Comparison of ENCODE assay signal across 25 cellular contexts in the genomic region with DNA sequence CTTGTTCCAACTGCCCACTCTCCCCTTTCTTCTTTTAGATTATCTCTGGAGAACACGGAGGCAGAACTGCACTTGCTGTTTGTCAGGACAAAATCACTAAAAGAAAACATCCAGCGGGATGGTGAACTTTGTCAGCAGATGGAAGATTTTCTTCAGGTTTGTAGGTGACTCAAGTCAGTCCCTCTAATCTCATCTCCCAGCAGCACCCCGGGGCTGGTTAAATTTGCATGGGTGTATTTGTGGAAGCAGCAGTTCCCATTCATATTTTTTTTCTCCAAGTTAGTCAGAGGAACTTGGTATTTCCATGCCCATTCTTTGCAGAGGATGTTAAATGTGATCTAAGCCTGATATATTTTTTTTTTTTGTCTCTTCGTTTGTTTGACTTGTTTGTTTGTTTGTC.
"Had no signal": no experiment of that assay in that cellular context is flagged by ENCODE, and none has a peak within 500 bp of the region (broad histone marks: within the 10 kb centered on the region; RNA-seq: fewer than 3 reads in every experiment).

No MANE protein-coding gene starts in this region.

- H3K27me3 ChIP-seq: right lobe of liver, testis, upper lobe of right lung had no signal

- H3K36me3 ChIP-seq: right lobe of liver had no signal

- H3K27me3 Mint-ChIP-seq: activated naive CD8-positive, alpha-beta T cell treated with anti-CD3 and anti-CD28 coated beads, Interleukin-2, amount 50 U/mL, for 24 hours had no signal

- H3K4me1 ChIP-seq: right lobe of liver, testis had no signal

- H3K4me1 Mint-ChIP-seq: activated naive CD8-positive, alpha-beta T cell treated with anti-CD3 and anti-CD28 coated beads, Interleukin-2, amount 50 U/mL, for 24 hours; stimulated activated naive B cell treated with anti-CD40 and anti-IgM and Interleukin-4, amounts not matched to agents 10 μg/mL and 1 μg/mL and 100 μg/mL, for 72 hours had no signal

- DNase-seq: activated CD4-positive, alpha-beta T cell treated with anti-CD3 and anti-CD28 coated beads for 4 hours; activated CD4-positive, alpha-beta T cell treated with anti-CD3 and anti-CD28 coated beads, Interleukin-2, amount 50 U/mL, for 48 hours; activated CD4-positive, CD25-positive, alpha-beta regulatory T cell; activated effector memory CD4-positive, alpha-beta T cell treated with anti-CD3 and anti-CD28 coated beads, Interleukin-2, amount 50 U/mL, for 16 hours; activated naive CD4-positive, alpha-beta T cell treated with anti-CD3 and anti-CD28 coated beads, Interleukin-2, amount 50 U/mL, for 16 hours; activated naive CD8-positive, alpha-beta T cell treated with anti-CD3 and anti-CD28 coated beads, Interleukin-2, amount 50 U/mL, for 24 hours; activated T-cell treated with anti-CD3 and anti-CD28 coated beads, Interleukin-2, amount 50 U/mL, for 72 hours; cerebellar nuclear complex; endodermal cell; foreskin fibroblast; left colon; lower lobe of right lung; posterior cingulate gyrus; right lobe of liver; small intestine; stimulated activated CD4-positive, alpha-beta T cell treated with anti-CD3 and anti-CD28 coated beads, Interleukin-15, amount 100 ng/mL, for 24 hours; stimulated activated naive B cell treated with anti-CD40 and anti-IgM and Interleukin-4, amounts not matched to agents 10 μg/mL and 1 μg/mL and 100 μg/mL, for 72 hours; T1000; testis; upper lobe of right lung had no signal

- H3K36me3 Mint-ChIP-seq: natural killer cell treated with Interleukin-12 subunit alpha and Interleukin-12 subunit beta and Interleukin-15 and Interleukin-18, amount 100 ng/mL, for 72 hours had no signal

- H3K9me3 ChIP-seq: lower lobe of right lung, right lobe of liver, testis, upper lobe of right lung had no signal

- H3K27ac ChIP-seq: coronary artery, epithelial cell of prostate, lower lobe of right lung, right lobe of liver, testis had no signal

- H3K4me3 Mint-ChIP-seq: activated naive CD8-positive, alpha-beta T cell treated with anti-CD3 and anti-CD28 coated beads, Interleukin-2, amount 50 U/mL, for 24 hours; activated T-cell treated with anti-CD3 and anti-CD28 coated beads, Interleukin-2, amount 50 U/mL, for 72 hours; endodermal cell; natural killer cell treated with Interleukin-12 subunit alpha and Interleukin-12 subunit beta and Interleukin-15 and Interleukin-18, amount 100 ng/mL, for 72 hours; stimulated activated naive B cell treated with anti-CD40 and anti-IgM and Interleukin-4, amounts not matched to agents 10 μg/mL and 1 μg/mL and 100 μg/mL, for 72 hours; T-helper 1 cell treated with Interleukin-12 subunit alpha and Interleukin-12 subunit beta and Interleukin-4 antibody, amounts not matched to agents 30 μg/mL and 1 μg/mL, for 36 hours had no signal

- H3K9me3 Mint-ChIP-seq: activated naive CD8-positive, alpha-beta T cell treated with anti-CD3 and anti-CD28 coated beads, Interleukin-2, amount 50 U/mL, for 24 hours; activated T-cell treated with anti-CD3 and anti-CD28 coated beads, Interleukin-2, amount 50 U/mL, for 72 hours; endodermal cell; natural killer cell treated with Interleukin-12 subunit alpha and Interleukin-12 subunit beta and Interleukin-15 and Interleukin-18, amount 100 ng/mL, for 72 hours; stimulated activated naive B cell treated with anti-CD40 and anti-IgM and Interleukin-4, amounts not matched to agents 10 μg/mL and 1 μg/mL and 100 μg/mL, for 72 hours; T-helper 1 cell treated with Interleukin-12 subunit alpha and Interleukin-12 subunit beta and Interleukin-4 antibody, amounts not matched to agents 30 μg/mL and 1 μg/mL, for 36 hours had no signal

- FAIRE-seq: keratinocyte, small intestine had no signal

- ATAC-seq: activated naive CD8-positive, alpha-beta T cell treated with anti-CD3 and anti-CD28 coated beads, Interleukin-2, amount 50 U/mL, for 24 hours; activated T-cell treated with anti-CD3 and anti-CD28 coated beads, Interleukin-2, amount 50 U/mL, for 72 hours; left colon; lower lobe of right lung; natural killer cell treated with Interleukin-12 subunit alpha and Interleukin-12 subunit beta and Interleukin-15 and Interleukin-18, amount 100 ng/mL, for 72 hours; right lobe of liver; stimulated activated naive B cell treated with anti-CD40 and anti-IgM and Interleukin-4, amounts not matched to agents 10 μg/mL and 1 μg/mL and 100 μg/mL, for 72 hours; upper lobe of right lung had no signal

- H3K27ac Mint-ChIP-seq: activated naive CD8-positive, alpha-beta T cell treated with anti-CD3 and anti-CD28 coated beads, Interleukin-2, amount 50 U/mL, for 24 hours; activated T-cell treated with anti-CD3 and anti-CD28 coated beads, Interleukin-2, amount 50 U/mL, for 72 hours; endodermal cell; natural killer cell treated with Interleukin-12 subunit alpha and Interleukin-12 subunit beta and Interleukin-15 and Interleukin-18, amount 100 ng/mL, for 72 hours; stimulated activated naive B cell treated with anti-CD40 and anti-IgM and Interleukin-4, amounts not matched to agents 10 μg/mL and 1 μg/mL and 100 μg/mL, for 72 hours; T-helper 1 cell treated with Interleukin-12 subunit alpha and Interleukin-12 subunit beta and Interleukin-4 antibody, amounts not matched to agents 30 μg/mL and 1 μg/mL, for 36 hours had no signal

- H3K4me3 ChIP-seq: coronary artery, lower lobe of right lung, right lobe of liver, testis, upper lobe of right lung had no signal
